8 cellular contexts compared by ENCODE assay signal in the genomic region with DNA sequence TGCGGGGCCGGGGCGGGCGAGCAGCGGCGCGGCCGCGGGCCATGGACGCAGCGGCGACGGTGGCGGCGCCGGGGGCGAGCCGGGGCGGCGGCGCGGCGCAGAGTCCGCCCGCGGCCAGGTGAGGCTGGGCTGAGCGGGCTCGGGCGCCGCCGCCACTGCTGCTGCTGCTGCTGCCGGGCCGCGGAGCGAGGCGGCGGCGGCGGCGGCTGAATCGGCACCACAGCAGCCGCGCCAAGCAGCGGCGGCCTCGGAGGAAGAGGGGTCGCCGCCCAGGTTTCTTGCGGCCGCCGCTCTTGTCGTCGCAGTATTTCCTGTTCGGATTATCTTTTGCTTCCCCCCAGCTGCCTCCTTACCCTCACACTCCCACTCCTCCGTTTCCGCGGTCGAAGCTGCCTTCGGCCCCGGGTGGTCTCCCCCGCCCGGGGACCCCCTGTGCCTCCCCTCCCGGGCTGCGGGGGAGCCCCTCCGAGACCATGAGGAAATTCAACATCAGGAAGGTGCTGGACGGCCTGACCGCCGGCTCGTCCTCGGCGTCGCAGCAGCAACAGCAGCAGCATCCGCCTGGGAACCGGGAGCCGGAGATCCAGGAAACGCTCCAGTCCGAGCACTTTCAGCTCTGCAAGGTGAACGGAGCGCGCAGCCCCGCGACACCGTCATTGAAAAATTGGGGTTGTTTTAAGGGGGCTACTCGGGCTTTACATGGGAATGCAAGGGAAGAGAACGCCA. TPM values are rescaled to one million over a fixed set of nuclear protein-coding genes. Genes with fewer than 3 reads are reported as not detected.
A peak's percentile ranks its signal among the peaks of the same experiment; 100 is the strongest.
DNase-seq lines count a peak whose midpoint lies in the region; ATAC-seq, FAIRE-seq and TF ChIP-seq lines count a peak whose summit lies in the region.

Gene STXBP5, plus strand, starts transcription at position 358 of the 726 bp plus-strand sequence. Its CDS starts 116 bp downstream, at position 474.

- H3K4me3 Mint-ChIP-seq in T-helper 17 cell: peak within 1 kb of the TSS; percentile 99
- peak within 1 kb of the TSS; percentile 96 for H3K4me3 Mint-ChIP-seq in astrocyte (ENCODE audit: unreplicated experiment)

- H3K27ac Mint-ChIP-seq in T-helper 17 cell: peak within 1 kb of the TSS; percentile 99
- H3K27ac Mint-ChIP-seq in astrocyte (ENCODE audit: unreplicated experiment): peak within 1 kb of the TSS; percentile 96

- H3K9me3 Mint-ChIP-seq in astrocyte (ENCODE audit: unreplicated experiment): no peaks in the 10 kb centered on the region

- H3K9ac ChIP-seq in astrocyte (ENCODE audit: low read length): peak within 1 kb of the TSS; percentile 86
- peak within 1 kb of the TSS; percentile 87 for H3K9ac ChIP-seq in rectal smooth muscle tissue (ENCODE audit: low read length)

- ATAC-seq in GM21360 (IDR thresholded peaks at IDR 0.05; ENCODE audit: unreplicated experiment) (peak; percentile 28), T-helper 17 cell (peak; percentile 26)

- H3K4me1 Mint-ChIP-seq in T-helper 17 cell: peaks cover 30% of the 10 kb centered on the region
- peaks cover 12% of the 10 kb centered on the region for H3K4me1 Mint-ChIP-seq in astrocyte (ENCODE audit: low read depth, unreplicated experiment)

- DNase-seq in DMS153 treated with DMSO at 0.1 percent for 48 hours (lab: John Stamatoyannopoulos, UW; ENCODE audit: unreplicated experiment) (peak; percentile 29), HT1080 (ENCODE audit: low read depth) (peak; percentile 36), T-helper 17 cell (peak; percentile 10 to 38 (median 34)), astrocyte (ENCODE audit: low read depth) (peak; percentile 36), hepatic stellate cell (ENCODE audit: low spot score) (peak; percentile 25), NCI-H2107 (lab: John Stamatoyannopoulos, UW) (no peak)

- peaks cover 18% of the 10 kb centered on the region for H4K20me1 ChIP-seq in astrocyte (ENCODE audit: insufficient read depth, low read length)

- no peaks in the 10 kb centered on the region for H3K9me3 ChIP-seq in T-helper 17 cell (ENCODE audit: control insufficient read depth, low read length, poor library complexity, severe bottlenecking)
- no peaks in the 10 kb centered on the region for H3K9me3 ChIP-seq in astrocyte (ENCODE audit: insufficient read depth, low read depth, low read length)

- H3K27me3 ChIP-seq in astrocyte (ENCODE audit: insufficient read depth, low read length) (no peaks in the 10 kb centered on the region), rectal smooth muscle tissue (ENCODE audit: control insufficient read depth, insufficient read depth, low read length) (no peaks in the 10 kb centered on the region)

- H3K4me1 ChIP-seq in astrocyte (ENCODE audit: insufficient read depth, low read length): peaks cover 5% of the 10 kb centered on the region
- H3K4me1 ChIP-seq in rectal smooth muscle tissue (ENCODE audit: control insufficient read depth, insufficient read depth, low read length): no peaks in the 10 kb centered on the region

- H3K27ac ChIP-seq in astrocyte (ENCODE audit: low read depth, low read length): peak within 1 kb of the TSS; percentile 75
- H3K27ac ChIP-seq in rectal smooth muscle tissue (ENCODE audit: low read depth, low read length): peak within 1 kb of the TSS; percentile 91

- peak within 1 kb of the TSS; percentile 82 for H3K4me3 ChIP-seq in astrocyte (ENCODE audit: insufficient read depth, low read depth, low read length)
- H3K4me3 ChIP-seq in rectal smooth muscle tissue (ENCODE audit: low read length): peak within 1 kb of the TSS; percentile 92

- H2AFZ ChIP-seq in astrocyte (ENCODE audit: low read depth, low read length): peak within 1 kb of the TSS; percentile 90

- no peak for TF ChIP-seq CTCF in astrocyte (IDR thresholded peaks at IDR 0.05; ENCODE audit: insufficient read depth, low read depth, low read length)

- H3K27me3 Mint-ChIP-seq in T-helper 17 cell (no peaks in the 10 kb centered on the region), astrocyte (ENCODE audit: low read depth, unreplicated experiment) (no peaks in the 10 kb centered on the region)

- no peak for FAIRE-seq in astrocyte (lab: Jason Lieb, UNC)

- H3K79me2 ChIP-seq in astrocyte (ENCODE audit: insufficient read depth, low read length): peaks cover 49% of the 10 kb centered on the region

- H3K36me3 Mint-ChIP-seq in T-helper 17 cell (ENCODE audit: low read depth) (no peaks in the 10 kb centered on the region), astrocyte (ENCODE audit: low read depth, unreplicated experiment) (peaks cover 2% of the 10 kb centered on the region)

- H3K36me3 ChIP-seq in astrocyte (ENCODE audit: insufficient read depth, low read length): no peaks in the 10 kb centered on the region
- H3K36me3 ChIP-seq in rectal smooth muscle tissue (ENCODE audit: control insufficient read depth, insufficient read depth, low read length): no peaks in the 10 kb centered on the region

- H3K4me2 ChIP-seq in astrocyte (ENCODE audit: low read length): peak within 1 kb of the TSS; percentile 96

RNA-seq across cellular contexts. Expression of gene STXBP5, which starts in this region (rescaled TPM):
- 23.3 and 28.0 TPM in 2 replicates for total RNA-seq in HT1080 (2014; rRNA removed; shearing (Covaris generic))
- polyA plus RNA-seq in HT1080 (2015; cell fraction: cytosol; rRNA removed): 9.7 and 11.1 TPM in 2 replicates
- 11.9 and 12.7 TPM in 2 replicates for polyA plus RNA-seq in HT1080 (2015; cell fraction: nucleus; rRNA removed)
- 10 to 100 TPM; 20.8 to 22.1 TPM for total RNA-seq in T-helper 17 cell
- 21.8 and 25.7 TPM in 2 replicates for total RNA-seq in astrocyte
